11 cellular contexts compared by ENCODE assay signal in genomic region chr4:1768367-1769034, GRCh38.
DNase-seq lines count a peak whose midpoint lies in the region; ATAC-seq and TF ChIP-seq lines count a peak whose summit lies in the region.
"Had no signal": no experiment of that assay in that cellular context is flagged by ENCODE, and none has a peak within 500 bp of the region (broad histone marks: within the 10 kb centered on the region; RNA-seq: fewer than 3 reads in every experiment).

No MANE protein-coding gene starts in this region.

- no peak for DNase-seq in activated T-cell treated with anti-CD3 and anti-CD28 coated beads, Interleukin-2, amount 50 U/mL, for 24 hours
- no peak for DNase-seq in activated T-cell treated with anti-CD3 and anti-CD28 coated beads for 4 hours
- no peak for DNase-seq in WERI-Rb-1
- peak; percentile 65 for DNase-seq in left kidney (ENCODE audit: low read depth, low spot score)
- DNase-seq in NCI-H187 (lab: John Stamatoyannopoulos, UW): no peak
- DNase-seq: GDM1, NCI-H2107 had no signal

- H3K9me3 ChIP-seq in WERI-Rb-1 (ENCODE audit: severe bottlenecking): no peaks in the 10 kb centered on the region

- peak overlapping the region; percentile 20 for H3K27ac ChIP-seq in WERI-Rb-1

- H3K27ac Mint-ChIP-seq in activated T-cell treated with anti-CD3 and anti-CD28 coated beads, Interleukin-2, amount 50 U/mL, for 24 hours: no peak overlapping the region
- peak overlapping the region; percentile 20 for H3K27ac Mint-ChIP-seq in stimulated activated memory B cell treated with anti-CD40 and anti-IgM and Interleukin-4, amounts not matched to agents 10 μg/mL and 1 μg/mL and 100 μg/mL, for 72 hours
- H3K27ac Mint-ChIP-seq: dendritic cell treated with granulocyte-macrophage colony-stimulating factor and Interleukin-4, amounts not matched to agents 40 ng/mL and 50 ng/mL, for 4 days had no signal

- peak overlapping the region; percentile 49 for H3K4me3 Mint-ChIP-seq in activated T-cell treated with anti-CD3 and anti-CD28 coated beads, Interleukin-2, amount 50 U/mL, for 24 hours
- H3K4me3 Mint-ChIP-seq in stimulated activated memory B cell treated with anti-CD40 and anti-IgM and Interleukin-4, amounts not matched to agents 10 μg/mL and 1 μg/mL and 100 μg/mL, for 72 hours: peak overlapping the region; percentile 80

- peaks cover 2% of the 10 kb centered on the region for H3K4me1 Mint-ChIP-seq in activated T-cell treated with anti-CD3 and anti-CD28 coated beads, Interleukin-2, amount 50 U/mL, for 24 hours (ENCODE audit: low read depth)
- H3K4me1 Mint-ChIP-seq in stimulated activated memory B cell treated with anti-CD40 and anti-IgM and Interleukin-4, amounts not matched to agents 10 μg/mL and 1 μg/mL and 100 μg/mL, for 72 hours: peaks cover 33% of the 10 kb centered on the region

- TF ChIP-seq CTCF in WERI-Rb-1 (IDR thresholded peaks at IDR 0.05; ENCODE audit: low read depth, low read length): no peak

- H3K4me3 ChIP-seq in WERI-Rb-1 (ENCODE audit: low read depth, low read length): peak overlapping the region; percentile 41

- peaks cover 30% of the 10 kb centered on the region for H3K27me3 Mint-ChIP-seq in activated T-cell treated with anti-CD3 and anti-CD28 coated beads, Interleukin-2, amount 50 U/mL, for 24 hours
- peaks cover 72% of the 10 kb centered on the region for H3K27me3 Mint-ChIP-seq in stimulated activated memory B cell treated with anti-CD40 and anti-IgM and Interleukin-4, amounts not matched to agents 10 μg/mL and 1 μg/mL and 100 μg/mL, for 72 hours

- no peak for ATAC-seq in stimulated activated memory B cell treated with anti-CD40 and anti-IgM and Interleukin-4, amounts not matched to agents 10 μg/mL and 1 μg/mL and 100 μg/mL, for 72 hours
- ATAC-seq in HG03342 (IDR thresholded peaks at IDR 0.05; ENCODE audit: unreplicated experiment): no peak
- ATAC-seq in HG03442 (IDR thresholded peaks at IDR 0.05; ENCODE audit: unreplicated experiment): no peak

- H3K9me3 Mint-ChIP-seq in activated T-cell treated with anti-CD3 and anti-CD28 coated beads, Interleukin-2, amount 50 U/mL, for 24 hours: no peaks in the 10 kb centered on the region
- H3K9me3 Mint-ChIP-seq in stimulated activated memory B cell treated with anti-CD40 and anti-IgM and Interleukin-4, amounts not matched to agents 10 μg/mL and 1 μg/mL and 100 μg/mL, for 72 hours: no peaks in the 10 kb centered on the region
- H3K9me3 Mint-ChIP-seq: dendritic cell treated with granulocyte-macrophage colony-stimulating factor and Interleukin-4, amounts not matched to agents 40 ng/mL and 50 ng/mL, for 4 days had no signal

- no peaks in the 10 kb centered on the region for H3K36me3 ChIP-seq in WERI-Rb-1

- no peaks in the 10 kb centered on the region for H3K27me3 ChIP-seq in WERI-Rb-1 (ENCODE audit: insufficient read depth, low read depth, severe bottlenecking)

- no peaks in the 10 kb centered on the region for H3K36me3 Mint-ChIP-seq in activated T-cell treated with anti-CD3 and anti-CD28 coated beads, Interleukin-2, amount 50 U/mL, for 24 hours (ENCODE audit: low read depth)
- no peaks in the 10 kb centered on the region for H3K36me3 Mint-ChIP-seq in stimulated activated memory B cell treated with anti-CD40 and anti-IgM and Interleukin-4, amounts not matched to agents 10 μg/mL and 1 μg/mL and 100 μg/mL, for 72 hours
